8 cellular contexts compared by ENCODE assay signal in genomic region chr4:13548984-13549546, GRCh38. TPM values are rescaled to one million over a fixed set of nuclear protein-coding genes. Genes with fewer than 3 reads are reported as not detected.
A peak's percentile ranks its signal among the peaks of the same experiment; 100 is the strongest.
DNase-seq lines count a peak whose midpoint lies in the region; ATAC-seq and TF ChIP-seq lines count a peak whose summit lies in the region.

No MANE protein-coding gene starts in this region.

- H3K4me3 ChIP-seq in NB4 (ENCODE audit: low read depth, low read length) (peak overlapping the region; percentile 33), cardiac muscle cell (peak overlapping the region; percentile 35)

- DNase-seq in GM10266 (ENCODE audit: extremely low spot score) (peak; percentile 89), NB4 (ENCODE audit: low read depth) (peak; percentile 95), SKM-1 (lab: John Stamatoyannopoulos, UW; ENCODE audit: unreplicated experiment) (peak; percentile 91), cardiac muscle cell (ENCODE audit: low read depth in 1 of 2, low spot score in 1 of 2) (peak; percentile 87 to 88), progenitor cell of endocrine pancreas (ENCODE audit: low spot score, unreplicated experiment) (peak; percentile 85), ureter (ENCODE audit: low spot score) (peak; percentile 74)
- DNase-seq in activated naive CD4-positive, alpha-beta T cell treated with anti-CD3 and anti-CD28 coated beads, Interleukin-2, amount 50 U/mL, for 72 hours (ENCODE audit: low spot score in 2 of 2) = peak in 1 of 2 donors; percentile 91

- peaks cover 5% of the 10 kb centered on the region for H3K4me1 ChIP-seq in cardiac muscle cell (ENCODE audit: low read depth)

- no peaks in the 10 kb centered on the region for H3K9me3 ChIP-seq in cardiac muscle cell (ENCODE audit: low read depth)

- peaks cover 0 to 5% of the 10 kb centered on the region in 2 donors for H3K9me3 Mint-ChIP-seq in activated naive CD4-positive, alpha-beta T cell treated with anti-CD3 and anti-CD28 coated beads, Interleukin-2, amount 50 U/mL, for 72 hours
- H3K9me3 Mint-ChIP-seq in progenitor cell of endocrine pancreas (ENCODE audit: low read depth) = peaks cover 4% of the 10 kb centered on the region

- peaks cover 69% of the 10 kb centered on the region for H3K27me3 ChIP-seq in cardiac muscle cell

- peaks cover 17 to 29% of the 10 kb centered on the region in 2 donors for H3K36me3 Mint-ChIP-seq in activated naive CD4-positive, alpha-beta T cell treated with anti-CD3 and anti-CD28 coated beads, Interleukin-2, amount 50 U/mL, for 72 hours
- H3K36me3 Mint-ChIP-seq in progenitor cell of endocrine pancreas (ENCODE audit: insufficient read depth) = no peaks in the 10 kb centered on the region

- peak overlapping the region; percentile 76 for H3K4me3 Mint-ChIP-seq in progenitor cell of endocrine pancreas (ENCODE audit: low read depth)

- TF ChIP-seq CTCF in GM10266 (IDR thresholded peaks at IDR 0.05; ENCODE audit: control insufficient read depth, insufficient read depth, low read depth, missing control alignments) = peak; percentile 91
- peak; percentile 86 for TF ChIP-seq CTCF in NB4 (IDR thresholded peaks at IDR 0.05; ENCODE audit: low read depth, low read length)
- TF ChIP-seq CTCF in cardiac muscle cell (IDR thresholded peaks at IDR 0.05; ENCODE audit: low read depth, low read length) = peak; percentile 87
- peak; percentile 95 for TF ChIP-seq CTCF in progenitor cell of endocrine pancreas (IDR thresholded peaks at IDR 0.05; ENCODE audit: unreplicated experiment)

- H3K27ac Mint-ChIP-seq in activated naive CD4-positive, alpha-beta T cell treated with anti-CD3 and anti-CD28 coated beads, Interleukin-2, amount 50 U/mL, for 72 hours = no peak overlapping the region
- H3K27ac Mint-ChIP-seq in progenitor cell of endocrine pancreas = peak overlapping the region; percentile 87

- peak; percentile 72 for ATAC-seq in HG02610 (IDR thresholded peaks at IDR 0.05; ENCODE audit: unreplicated experiment)
- ATAC-seq in activated naive CD4-positive, alpha-beta T cell treated with anti-CD3 and anti-CD28 coated beads, Interleukin-2, amount 50 U/mL, for 72 hours = peak; percentile 71 to 84

- H3K4me1 Mint-ChIP-seq in progenitor cell of endocrine pancreas (ENCODE audit: low read depth) = peaks cover 5% of the 10 kb centered on the region

- no peak overlapping the region for H3K27ac ChIP-seq in cardiac muscle cell

- no peaks in the 10 kb centered on the region for H3K36me3 ChIP-seq in cardiac muscle cell

- no peak for TF ChIP-seq POLR2A in NB4 (IDR thresholded peaks at IDR 0.05; ENCODE audit: extremely low read depth, insufficient read length)

- peaks cover 55% of the 10 kb centered on the region for H3K27me3 Mint-ChIP-seq in progenitor cell of endocrine pancreas

RNA-seq across cellular contexts. Expression of gene NKX3-2, which starts 4.8 kb away (rescaled TPM):
- total RNA-seq in activated naive CD4-positive, alpha-beta T cell treated with anti-CD3 and anti-CD28 coated beads, Interleukin-2, amount 50 U/mL, for 72 hours = not detected
- total RNA-seq in cardiac muscle cell = 0.39 and 0.45 TPM in 2 replicates
- not detected in 2 replicates for polyA plus RNA-seq in cardiac muscle cell
- 1.7 and 2.1 TPM in 2 replicates for total RNA-seq in progenitor cell of endocrine pancreas
- total RNA-seq in ureter = not detected
